Comparison of ENCODE assay signal across 8 cellular contexts in the genomic region with DNA sequence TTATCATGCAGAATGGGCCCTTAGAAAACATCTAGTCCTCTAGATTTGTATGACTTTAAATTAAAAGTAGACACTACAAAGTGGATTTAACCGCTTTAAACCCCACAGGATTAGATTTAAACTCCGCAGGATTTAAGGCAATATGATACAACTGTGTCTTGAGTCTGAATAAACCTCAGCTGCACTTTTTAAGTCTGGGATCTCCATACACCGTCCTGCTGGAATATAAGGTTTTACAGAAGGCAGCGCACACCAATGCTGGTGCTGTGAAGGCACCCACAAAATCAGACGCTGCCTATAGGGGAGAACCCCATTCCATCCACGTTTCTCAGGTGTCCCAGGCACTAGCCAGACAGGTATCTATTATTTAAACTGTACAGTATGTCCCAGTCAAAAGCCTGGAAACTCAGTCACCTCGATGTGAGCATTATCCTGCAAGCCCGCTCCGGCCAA. TPM values are rescaled to one million over a fixed set of nuclear protein-coding genes. Genes with fewer than 3 reads are reported as not detected.
DNase-seq lines count a peak whose midpoint lies in the region; ATAC-seq and TF ChIP-seq lines count a peak whose summit lies in the region.

No MANE protein-coding gene starts in this region.

- DNase-seq in H7 (peak; percentile 13), fibroblast of pulmonary artery (ENCODE audit: low read depth) (peak; percentile 21), progenitor cell of endocrine pancreas (ENCODE audit: low spot score, unreplicated experiment) (no peak), NCI-H128 (lab: John Stamatoyannopoulos, UW; ENCODE audit: unreplicated experiment) (no peak), NCI-H2081 (lab: John Stamatoyannopoulos, UW) (no peak)
- no peak for DNase-seq in effector CD4-positive, alpha-beta T cell

- H3K27me3 Mint-ChIP-seq in progenitor cell of endocrine pancreas = no peaks in the 10 kb centered on the region

- H3K4me1 Mint-ChIP-seq in progenitor cell of endocrine pancreas (ENCODE audit: low read depth) = peaks cover 14% of the 10 kb centered on the region

- no peaks in the 10 kb centered on the region for H3K27me3 ChIP-seq in H7 (ENCODE audit: control insufficient read depth, insufficient read depth, low read length)

- peak overlapping the region; percentile 94 for H3K27ac Mint-ChIP-seq in progenitor cell of endocrine pancreas

- TF ChIP-seq CTCF in fibroblast of pulmonary artery (IDR thresholded peaks at IDR 0.05; ENCODE audit: low read length, missing control alignments) (no peak), progenitor cell of endocrine pancreas (IDR thresholded peaks at IDR 0.05; ENCODE audit: unreplicated experiment) (no peak)

- H3K36me3 ChIP-seq in H7 (replicated peaks; ENCODE audit: control insufficient read depth, insufficient read depth, low read length) = no peaks in the 10 kb centered on the region

- no peaks in the 10 kb centered on the region for H3K9me3 Mint-ChIP-seq in progenitor cell of endocrine pancreas (ENCODE audit: low read depth)

- peak overlapping the region; percentile 98 for H3K4me3 Mint-ChIP-seq in progenitor cell of endocrine pancreas (ENCODE audit: low read depth)

- peak overlapping the region; percentile 78 for H3K4me3 ChIP-seq in H7 (ENCODE audit: insufficient read depth, low read depth, low read length)
- H3K4me3 ChIP-seq in fibroblast of pulmonary artery (replicated peaks; ENCODE audit: low read depth, low read length) = peak overlapping the region; percentile 89

- H3K36me3 Mint-ChIP-seq in progenitor cell of endocrine pancreas (ENCODE audit: insufficient read depth) = no peaks in the 10 kb centered on the region

- ATAC-seq in SK-N-SH treated with all-trans-retinoic acid at 6 μM for 48 hours (peak; percentile 32), HG02870 (IDR thresholded peaks at IDR 0.05; ENCODE audit: unreplicated experiment) (no peak)

TF ChIP-seq in SK-N-SH treated with all-trans-retinoic acid at 6 μM for 48 hours, 23 proteins besides CTCF, POLR2A, EP300 and RAD21:
- TF ChIP-seq ISL1 (CRISPR knock-in tag; IDR thresholded peaks at IDR 0.05) (no peak), ZNF565 (CRISPR knock-in tag; conservative IDR thresholded peaks at IDR 0.05; ENCODE audit: low read depth) (no peak), CSRNP3 (CRISPR knock-in tag; IDR thresholded peaks at IDR 0.05) (no peak), TCF4 (CRISPR knock-in tag; IDR thresholded peaks at IDR 0.05; ENCODE audit: borderline replicate concordance) (no peak), ESRRG (CRISPR knock-in tag; IDR thresholded peaks at IDR 0.05) (no peak), PPARA (CRISPR knock-in tag; IDR thresholded peaks at IDR 0.05; ENCODE audit: borderline replicate concordance) (no peak), PATZ1 (CRISPR knock-in tag; IDR thresholded peaks at IDR 0.05; ENCODE audit: borderline replicate concordance) (no peak), ZFP30 (CRISPR knock-in tag; IDR thresholded peaks at IDR 0.05) (no peak), OSR1 (CRISPR knock-in tag; IDR thresholded peaks at IDR 0.05) (no peak), ZNF70 (CRISPR knock-in tag; IDR thresholded peaks at IDR 0.05) (no peak), ZC3H10 (CRISPR knock-in tag; IDR thresholded peaks at IDR 0.05) (no peak), ARNTL (CRISPR knock-in tag; IDR thresholded peaks at IDR 0.05; ENCODE audit: borderline replicate concordance, low read depth) (no peak), BACH2 (CRISPR knock-in tag; IDR thresholded peaks at IDR 0.05; ENCODE audit: borderline replicate concordance) (no peak), ZNF8 (CRISPR knock-in tag; IDR thresholded peaks at IDR 0.05) (no peak), GLIS3 (CRISPR knock-in tag; IDR thresholded peaks at IDR 0.05) (no peak)
- TF ChIP-seq, protein P1, sequence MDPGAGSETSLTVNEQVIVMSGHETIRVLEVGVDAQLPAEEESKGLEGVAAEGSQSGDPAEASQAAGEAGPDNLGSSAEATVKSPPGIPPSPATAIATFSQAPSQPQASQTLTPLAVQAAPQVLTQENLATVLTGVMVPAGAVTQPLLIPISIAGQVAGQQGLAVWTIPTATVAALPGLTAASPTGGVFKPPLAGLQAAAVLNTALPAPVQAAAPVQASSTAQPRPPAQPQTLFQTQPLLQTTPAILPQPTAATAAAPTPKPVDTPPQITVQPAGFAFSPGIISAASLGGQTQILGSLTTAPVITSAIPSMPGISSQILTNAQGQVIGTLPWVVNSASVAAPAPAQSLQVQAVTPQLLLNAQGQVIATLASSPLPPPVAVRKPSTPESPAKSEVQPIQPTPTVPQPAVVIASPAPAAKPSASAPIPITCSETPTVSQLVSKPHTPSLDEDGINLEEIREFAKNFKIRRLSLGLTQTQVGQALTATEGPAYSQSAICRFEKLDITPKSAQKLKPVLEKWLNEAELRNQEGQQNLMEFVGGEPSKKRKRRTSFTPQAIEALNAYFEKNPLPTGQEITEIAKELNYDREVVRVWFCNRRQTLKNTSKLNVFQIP (CRISPR knock-in tag; IDR thresholded peaks at IDR 0.05; ENCODE audit: borderline replicate concordance, low read depth) = no peak
- TF ChIP-seq, protein P2, sequence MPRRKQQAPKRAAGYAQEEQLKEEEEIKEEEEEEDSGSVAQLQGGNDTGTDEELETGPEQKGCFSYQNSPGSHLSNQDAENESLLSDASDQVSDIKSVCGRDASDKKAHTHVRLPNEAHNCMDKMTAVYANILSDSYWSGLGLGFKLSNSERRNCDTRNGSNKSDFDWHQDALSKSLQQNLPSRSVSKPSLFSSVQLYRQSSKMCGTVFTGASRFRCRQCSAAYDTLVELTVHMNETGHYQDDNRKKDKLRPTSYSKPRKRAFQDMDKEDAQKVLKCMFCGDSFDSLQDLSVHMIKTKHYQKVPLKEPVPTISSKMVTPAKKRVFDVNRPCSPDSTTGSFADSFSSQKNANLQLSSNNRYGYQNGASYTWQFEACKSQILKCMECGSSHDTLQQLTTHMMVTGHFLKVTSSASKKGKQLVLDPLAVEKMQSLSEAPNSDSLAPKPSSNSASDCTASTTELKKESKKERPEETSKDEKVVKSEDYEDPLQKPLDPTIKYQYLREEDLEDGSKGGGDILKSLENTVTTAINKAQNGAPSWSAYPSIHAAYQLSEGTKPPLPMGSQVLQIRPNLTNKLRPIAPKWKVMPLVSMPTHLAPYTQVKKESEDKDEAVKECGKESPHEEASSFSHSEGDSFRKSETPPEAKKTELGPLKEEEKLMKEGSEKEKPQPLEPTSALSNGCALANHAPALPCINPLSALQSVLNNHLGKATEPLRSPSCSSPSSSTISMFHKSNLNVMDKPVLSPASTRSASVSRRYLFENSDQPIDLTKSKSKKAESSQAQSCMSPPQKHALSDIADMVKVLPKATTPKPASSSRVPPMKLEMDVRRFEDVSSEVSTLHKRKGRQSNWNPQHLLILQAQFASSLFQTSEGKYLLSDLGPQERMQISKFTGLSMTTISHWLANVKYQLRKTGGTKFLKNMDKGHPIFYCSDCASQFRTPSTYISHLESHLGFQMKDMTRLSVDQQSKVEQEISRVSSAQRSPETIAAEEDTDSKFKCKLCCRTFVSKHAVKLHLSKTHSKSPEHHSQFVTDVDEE (CRISPR knock-in tag; IDR thresholded peaks at IDR 0.05) = no peak
- TF ChIP-seq, protein P3, sequence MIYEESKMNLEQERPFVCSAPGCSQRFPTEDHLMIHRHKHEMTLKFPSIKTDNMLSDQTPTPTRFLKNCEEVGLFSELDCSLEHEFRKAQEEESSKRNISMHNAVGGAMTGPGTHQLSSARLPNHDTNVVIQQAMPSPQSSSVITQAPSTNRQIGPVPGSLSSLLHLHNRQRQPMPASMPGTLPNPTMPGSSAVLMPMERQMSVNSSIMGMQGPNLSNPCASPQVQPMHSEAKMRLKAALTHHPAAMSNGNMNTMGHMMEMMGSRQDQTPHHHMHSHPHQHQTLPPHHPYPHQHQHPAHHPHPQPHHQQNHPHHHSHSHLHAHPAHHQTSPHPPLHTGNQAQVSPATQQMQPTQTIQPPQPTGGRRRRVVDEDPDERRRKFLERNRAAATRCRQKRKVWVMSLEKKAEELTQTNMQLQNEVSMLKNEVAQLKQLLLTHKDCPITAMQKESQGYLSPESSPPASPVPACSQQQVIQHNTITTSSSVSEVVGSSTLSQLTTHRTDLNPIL (CRISPR knock-in tag; IDR thresholded peaks at IDR 0.05; ENCODE audit: low read depth) = no peak
TF ChIP-seq in SK-N-SH treated with all-trans-retinoic acid at 6 μM for 48 hours: peak in this region for 0.

RNA-seq across cellular contexts. Expression of gene ANO10, which starts 0.8 kb away (rescaled TPM):
- 23.4 and 24.7 TPM in 2 replicates for total RNA-seq in H7 (2014; rRNA removed; shearing (Covaris generic))
- total RNA-seq in progenitor cell of endocrine pancreas = 30.1 and 33.3 TPM in 2 replicates

Comparison
In these comparisons a context has a peak if more than half of its experiments do, and no peak if none do; other contexts are left out.
1. DNase-seq: peak in H7 (single experiment) and fibroblast of pulmonary artery (single experiment); none in progenitor cell of endocrine pancreas (single experiment), NCI-H128 (single experiment), NCI-H2081 (0 of 2) and effector CD4-positive, alpha-beta T cell (single experiment).